ENCODE assay signal across 14 cellular contexts in genomic region chr16:736936-737481, GRCh38. TPM values are rescaled to one million over a fixed set of nuclear protein-coding genes. Genes with fewer than 3 reads are reported as not detected.
DNase-seq lines count a peak whose midpoint lies in the region; ATAC-seq and TF ChIP-seq lines count a peak whose summit lies in the region.
"Had no signal": no experiment of that assay in that cellular context is flagged by ENCODE, and none has a peak within 500 bp of the region (broad histone marks: within the 10 kb centered on the region; RNA-seq: fewer than 3 reads in every experiment).

No MANE protein-coding gene starts in this region.

- H3K4me2 ChIP-seq in KMS-11 = peak overlapping the region; percentile 98

- no peaks in the 10 kb centered on the region for H4K20me1 ChIP-seq in KMS-11 (ENCODE audit: insufficient read depth)

- peak overlapping the region; percentile 95 for H3K27ac Mint-ChIP-seq in activated T-cell treated with anti-CD3 and anti-CD28 coated beads, Interleukin-2, amount 50 U/mL, for 24 hours
- no peak overlapping the region for H3K27ac Mint-ChIP-seq in activated T-helper 17 cell treated with anti-CD3 and anti-CD28 coated beads, Interleukin-2, amount 50 U/mL, for 72 hours
- H3K27ac Mint-ChIP-seq in stimulated activated effector memory CD8-positive, alpha-beta T cell treated with anti-CD3 and anti-CD28 coated beads, Interleukin-12 subunit alpha, Interleukin-12 subunit beta, amount 100 ng/mL, for 72 hours = no peak overlapping the region
- H3K27ac Mint-ChIP-seq: CD8-positive, alpha-beta T cell had no signal

- H3K27ac ChIP-seq in KMS-11 = peak overlapping the region; percentile 88
- no peak overlapping the region for H3K27ac ChIP-seq in ascending aorta

- H3K4me1 Mint-ChIP-seq in activated T-cell treated with anti-CD3 and anti-CD28 coated beads, Interleukin-2, amount 50 U/mL, for 24 hours (ENCODE audit: low read depth) = peaks cover 46% of the 10 kb centered on the region
- H3K4me1 Mint-ChIP-seq in activated T-helper 17 cell treated with anti-CD3 and anti-CD28 coated beads, Interleukin-2, amount 50 U/mL, for 72 hours = peaks cover 11% of the 10 kb centered on the region
- peaks cover 30% of the 10 kb centered on the region for H3K4me1 Mint-ChIP-seq in stimulated activated effector memory CD8-positive, alpha-beta T cell treated with anti-CD3 and anti-CD28 coated beads, Interleukin-12 subunit alpha, Interleukin-12 subunit beta, amount 100 ng/mL, for 72 hours

- H3K9ac ChIP-seq in KMS-11 = no peak overlapping the region

- peaks cover 10% of the 10 kb centered on the region; the same call in 1 of the 2 replicates for H3K79me2 ChIP-seq in KMS-11 (ENCODE audit: insufficient read depth, low read depth)

- ATAC-seq in activated T-helper 17 cell treated with anti-CD3 and anti-CD28 coated beads, Interleukin-2, amount 50 U/mL, for 72 hours (replicated peaks) = no peak
- no peak for ATAC-seq in stimulated activated effector memory CD8-positive, alpha-beta T cell treated with anti-CD3 and anti-CD28 coated beads, Interleukin-12 subunit alpha, Interleukin-12 subunit beta, amount 100 ng/mL, for 72 hours
- ATAC-seq: CD8-positive, alpha-beta T cell had no signal

- H3K27me3 Mint-ChIP-seq in activated T-cell treated with anti-CD3 and anti-CD28 coated beads, Interleukin-2, amount 50 U/mL, for 24 hours = no peaks in the 10 kb centered on the region
- H3K27me3 Mint-ChIP-seq in activated T-helper 17 cell treated with anti-CD3 and anti-CD28 coated beads, Interleukin-2, amount 50 U/mL, for 72 hours = no peaks in the 10 kb centered on the region

- H3K4me1 ChIP-seq in KMS-11 (ENCODE audit: low read depth, poor library complexity, severe bottlenecking) (peaks cover 60% of the 10 kb centered on the region), ascending aorta (peaks cover 4 to 17% of the 10 kb centered on the region in 2 donors)

- H3K9me3 ChIP-seq in ascending aorta = no peaks in the 10 kb centered on the region

- H2AFZ ChIP-seq in KMS-11 (ENCODE audit: low read depth) = no peak overlapping the region

- H3K9me3 Mint-ChIP-seq in activated T-cell treated with anti-CD3 and anti-CD28 coated beads, Interleukin-2, amount 50 U/mL, for 24 hours = no peaks in the 10 kb centered on the region
- no peaks in the 10 kb centered on the region for H3K9me3 Mint-ChIP-seq in activated T-helper 17 cell treated with anti-CD3 and anti-CD28 coated beads, Interleukin-2, amount 50 U/mL, for 72 hours
- H3K9me3 Mint-ChIP-seq in stimulated activated effector memory CD8-positive, alpha-beta T cell treated with anti-CD3 and anti-CD28 coated beads, Interleukin-12 subunit alpha, Interleukin-12 subunit beta, amount 100 ng/mL, for 72 hours = no peaks in the 10 kb centered on the region
- H3K9me3 Mint-ChIP-seq: CD8-positive, alpha-beta T cell had no signal

- TF ChIP-seq CTCF in KMS-11 (conservative IDR thresholded peaks at IDR 0.05; ENCODE audit: low read depth, low read length) (no peak), ascending aorta (IDR thresholded peaks at IDR 0.05) (no peak)

- DNase-seq in activated T-cell treated with anti-CD3 and anti-CD28 coated beads, Interleukin-2, amount 50 U/mL, for 24 hours = no peak
- no peak for DNase-seq in activated T-cell treated with anti-CD3 and anti-CD28 coated beads, Interleukin-2, amount 50 U/mL, for 1 hour
- no peak for DNase-seq in stimulated activated effector memory CD8-positive, alpha-beta T cell treated with anti-CD3 and anti-CD28 coated beads, Interleukin-12 subunit alpha, Interleukin-12 subunit beta, amount 100 ng/mL, for 72 hours (ENCODE audit: low spot score in 2 of 2)
- DNase-seq in ascending aorta (ENCODE audit: low spot score in 2 of 2) = no peak
- no peak for DNase-seq in stimulated activated CD4-positive, alpha-beta T cell treated with anti-CD3 and anti-CD28 coated beads, Interleukin-2, amount 100 ng/mL, for 24 hours
- DNase-seq in NCI-H1092 treated with DMSO at 0.1 percent for 48 hours (lab: John Stamatoyannopoulos, UW) = no peak
- DNase-seq: DND-41, GF-D8, NCI-H1105, NCI-H1694 treated with DMSO at 0.1 percent for 48 hours, SHP77 treated with DMSO at 0.1 percent for 48 hours had no signal

- H3K4me3 ChIP-seq in KMS-11 (IDR thresholded peaks at IDR 0.05; ENCODE audit: insufficient read depth, low read depth, low read length) (no peak overlapping the region), ascending aorta (no peak overlapping the region)

- no peak overlapping the region for H3K4me3 Mint-ChIP-seq in activated T-cell treated with anti-CD3 and anti-CD28 coated beads, Interleukin-2, amount 50 U/mL, for 24 hours
- peak overlapping the region; percentile 67 for H3K4me3 Mint-ChIP-seq in activated T-helper 17 cell treated with anti-CD3 and anti-CD28 coated beads, Interleukin-2, amount 50 U/mL, for 72 hours
- H3K4me3 Mint-ChIP-seq in stimulated activated effector memory CD8-positive, alpha-beta T cell treated with anti-CD3 and anti-CD28 coated beads, Interleukin-12 subunit alpha, Interleukin-12 subunit beta, amount 100 ng/mL, for 72 hours = peak overlapping the region; percentile 60
- H3K4me3 Mint-ChIP-seq: CD8-positive, alpha-beta T cell had no signal

- peaks cover 6% of the 10 kb centered on the region for H3K27me3 ChIP-seq in KMS-11 (ENCODE audit: insufficient read depth, low read depth)
- no peaks in the 10 kb centered on the region for H3K27me3 ChIP-seq in ascending aorta

- peaks cover 72% of the 10 kb centered on the region for H3K36me3 Mint-ChIP-seq in activated T-cell treated with anti-CD3 and anti-CD28 coated beads, Interleukin-2, amount 50 U/mL, for 24 hours (ENCODE audit: low read depth)
- H3K36me3 Mint-ChIP-seq in activated T-helper 17 cell treated with anti-CD3 and anti-CD28 coated beads, Interleukin-2, amount 50 U/mL, for 72 hours (ENCODE audit: low read depth) = peaks cover 60% of the 10 kb centered on the region
- H3K36me3 Mint-ChIP-seq in stimulated activated effector memory CD8-positive, alpha-beta T cell treated with anti-CD3 and anti-CD28 coated beads, Interleukin-12 subunit alpha, Interleukin-12 subunit beta, amount 100 ng/mL, for 72 hours = peaks cover 66% of the 10 kb centered on the region

- H3K36me3 ChIP-seq in KMS-11 (ENCODE audit: insufficient read depth) (no peaks in the 10 kb centered on the region), ascending aorta (peaks cover 42 to 61% of the 10 kb centered on the region in 2 donors)

- intact Hi-C loops in ascending aorta (cut with DNase I) = no loop called here

RNA-seq across cellular contexts. Expression of gene CIAO3, which starts 3.8 kb away (rescaled TPM):
- total RNA-seq in activated T-helper 17 cell treated with anti-CD3 and anti-CD28 coated beads, Interleukin-2, amount 50 U/mL, for 72 hours = 10 to 100 TPM; 39.2 to 47.1 TPM
- total RNA-seq in ascending aorta = 103 TPM

RNA-seq across cellular contexts. Expression of gene HAGHL, which starts 10.1 kb away (rescaled TPM):
- total RNA-seq in activated T-helper 17 cell treated with anti-CD3 and anti-CD28 coated beads, Interleukin-2, amount 50 U/mL, for 72 hours = 10 to 100 TPM in 1 of 2 donors, 1 to 10 TPM in 1; 9.2 to 14.0 TPM
- total RNA-seq in ascending aorta = 9.7 TPM

RNA-seq across cellular contexts. Expression of gene CCDC78, which starts 10.8 kb away (rescaled TPM):
- total RNA-seq in activated T-helper 17 cell treated with anti-CD3 and anti-CD28 coated beads, Interleukin-2, amount 50 U/mL, for 72 hours = 1 to 10 TPM; 4.3 to 4.4 TPM
- 8.2 TPM for total RNA-seq in ascending aorta

RNA-seq across cellular contexts. Expression of gene ANTKMT, which starts 16.1 kb away (rescaled TPM):
- total RNA-seq in activated T-helper 17 cell treated with anti-CD3 and anti-CD28 coated beads, Interleukin-2, amount 50 U/mL, for 72 hours = 10 to 100 TPM; 13.5 to 22.4 TPM
- 105 TPM for total RNA-seq in ascending aorta

RNA-seq across cellular contexts. Expression of gene METRN, which starts 22.1 kb away (rescaled TPM):
- total RNA-seq in activated T-helper 17 cell treated with anti-CD3 and anti-CD28 coated beads, Interleukin-2, amount 50 U/mL, for 72 hours = 1 to 10 TPM; 4.5 to 8.4 TPM
- 118 TPM for total RNA-seq in ascending aorta
